ENCODE assay signal across 2 cellular contexts in genomic region chr13:45133396-45134118, GRCh38.
A peak's percentile ranks its signal among the peaks of the same experiment; 100 is the strongest.
TF ChIP-seq lines count a peak whose summit lies in the region.

No MANE protein-coding gene starts in this region.

TF ChIP-seq in SK-N-SH treated with all-trans-retinoic acid at 6 μM for 48 hours, 23 proteins besides CTCF, POLR2A, EP300 and RAD21:
- TF ChIP-seq ISL1 (CRISPR knock-in tag; IDR thresholded peaks at IDR 0.05) (peak; percentile 70), OSR1 (CRISPR knock-in tag; IDR thresholded peaks at IDR 0.05) (no peak), PPARA (CRISPR knock-in tag; IDR thresholded peaks at IDR 0.05; ENCODE audit: borderline replicate concordance) (no peak), ZFP30 (CRISPR knock-in tag; IDR thresholded peaks at IDR 0.05) (no peak), ZC3H10 (CRISPR knock-in tag; IDR thresholded peaks at IDR 0.05) (no peak), ZFP3 (CRISPR knock-in tag; IDR thresholded peaks at IDR 0.05) (no peak), SNAI2 (CRISPR knock-in tag; IDR thresholded peaks at IDR 0.05) (peak; percentile 65; the same call in 1 of the 2 replicates), PATZ1 (CRISPR knock-in tag; IDR thresholded peaks at IDR 0.05; ENCODE audit: borderline replicate concordance) (no peak), TCF4 (CRISPR knock-in tag; IDR thresholded peaks at IDR 0.05; ENCODE audit: borderline replicate concordance) (no peak), ZNF565 (CRISPR knock-in tag; conservative IDR thresholded peaks at IDR 0.05; ENCODE audit: low read depth) (no peak), BACH2 (CRISPR knock-in tag; IDR thresholded peaks at IDR 0.05; ENCODE audit: borderline replicate concordance) (no peak), RARB (CRISPR knock-in tag; IDR thresholded peaks at IDR 0.05) (no peak), ZNF8 (CRISPR knock-in tag; IDR thresholded peaks at IDR 0.05) (no peak)
- TF ChIP-seq, protein P1, sequence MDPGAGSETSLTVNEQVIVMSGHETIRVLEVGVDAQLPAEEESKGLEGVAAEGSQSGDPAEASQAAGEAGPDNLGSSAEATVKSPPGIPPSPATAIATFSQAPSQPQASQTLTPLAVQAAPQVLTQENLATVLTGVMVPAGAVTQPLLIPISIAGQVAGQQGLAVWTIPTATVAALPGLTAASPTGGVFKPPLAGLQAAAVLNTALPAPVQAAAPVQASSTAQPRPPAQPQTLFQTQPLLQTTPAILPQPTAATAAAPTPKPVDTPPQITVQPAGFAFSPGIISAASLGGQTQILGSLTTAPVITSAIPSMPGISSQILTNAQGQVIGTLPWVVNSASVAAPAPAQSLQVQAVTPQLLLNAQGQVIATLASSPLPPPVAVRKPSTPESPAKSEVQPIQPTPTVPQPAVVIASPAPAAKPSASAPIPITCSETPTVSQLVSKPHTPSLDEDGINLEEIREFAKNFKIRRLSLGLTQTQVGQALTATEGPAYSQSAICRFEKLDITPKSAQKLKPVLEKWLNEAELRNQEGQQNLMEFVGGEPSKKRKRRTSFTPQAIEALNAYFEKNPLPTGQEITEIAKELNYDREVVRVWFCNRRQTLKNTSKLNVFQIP (CRISPR knock-in tag; IDR thresholded peaks at IDR 0.05; ENCODE audit: borderline replicate concordance, low read depth): no peak
- TF ChIP-seq, protein P2, sequence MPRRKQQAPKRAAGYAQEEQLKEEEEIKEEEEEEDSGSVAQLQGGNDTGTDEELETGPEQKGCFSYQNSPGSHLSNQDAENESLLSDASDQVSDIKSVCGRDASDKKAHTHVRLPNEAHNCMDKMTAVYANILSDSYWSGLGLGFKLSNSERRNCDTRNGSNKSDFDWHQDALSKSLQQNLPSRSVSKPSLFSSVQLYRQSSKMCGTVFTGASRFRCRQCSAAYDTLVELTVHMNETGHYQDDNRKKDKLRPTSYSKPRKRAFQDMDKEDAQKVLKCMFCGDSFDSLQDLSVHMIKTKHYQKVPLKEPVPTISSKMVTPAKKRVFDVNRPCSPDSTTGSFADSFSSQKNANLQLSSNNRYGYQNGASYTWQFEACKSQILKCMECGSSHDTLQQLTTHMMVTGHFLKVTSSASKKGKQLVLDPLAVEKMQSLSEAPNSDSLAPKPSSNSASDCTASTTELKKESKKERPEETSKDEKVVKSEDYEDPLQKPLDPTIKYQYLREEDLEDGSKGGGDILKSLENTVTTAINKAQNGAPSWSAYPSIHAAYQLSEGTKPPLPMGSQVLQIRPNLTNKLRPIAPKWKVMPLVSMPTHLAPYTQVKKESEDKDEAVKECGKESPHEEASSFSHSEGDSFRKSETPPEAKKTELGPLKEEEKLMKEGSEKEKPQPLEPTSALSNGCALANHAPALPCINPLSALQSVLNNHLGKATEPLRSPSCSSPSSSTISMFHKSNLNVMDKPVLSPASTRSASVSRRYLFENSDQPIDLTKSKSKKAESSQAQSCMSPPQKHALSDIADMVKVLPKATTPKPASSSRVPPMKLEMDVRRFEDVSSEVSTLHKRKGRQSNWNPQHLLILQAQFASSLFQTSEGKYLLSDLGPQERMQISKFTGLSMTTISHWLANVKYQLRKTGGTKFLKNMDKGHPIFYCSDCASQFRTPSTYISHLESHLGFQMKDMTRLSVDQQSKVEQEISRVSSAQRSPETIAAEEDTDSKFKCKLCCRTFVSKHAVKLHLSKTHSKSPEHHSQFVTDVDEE (CRISPR knock-in tag; IDR thresholded peaks at IDR 0.05): no peak; the same call in 1 of the 2 replicates
- TF ChIP-seq, protein P3, sequence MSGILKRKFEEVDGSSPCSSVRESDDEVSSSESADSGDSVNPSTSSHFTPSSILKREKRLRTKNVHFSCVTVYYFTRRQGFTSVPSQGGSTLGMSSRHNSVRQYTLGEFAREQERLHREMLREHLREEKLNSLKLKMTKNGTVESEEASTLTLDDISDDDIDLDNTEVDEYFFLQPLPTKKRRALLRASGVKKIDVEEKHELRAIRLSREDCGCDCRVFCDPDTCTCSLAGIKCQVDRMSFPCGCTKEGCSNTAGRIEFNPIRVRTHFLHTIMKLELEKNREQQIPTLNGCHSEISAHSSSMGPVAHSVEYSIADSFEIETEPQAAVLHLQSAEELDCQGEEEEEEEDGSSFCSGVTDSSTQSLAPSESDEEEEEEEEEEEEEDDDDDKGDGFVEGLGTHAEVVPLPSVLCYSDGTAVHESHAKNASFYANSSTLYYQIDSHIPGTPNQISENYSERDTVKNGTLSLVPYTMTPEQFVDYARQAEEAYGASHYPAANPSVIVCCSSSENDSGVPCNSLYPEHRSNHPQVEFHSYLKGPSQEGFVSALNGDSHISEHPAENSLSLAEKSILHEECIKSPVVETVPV (CRISPR knock-in tag; IDR thresholded peaks at IDR 0.05): no peak

TF ChIP-seq in SK-N-SH, 30 proteins besides CTCF, POLR2A, EP300 and RAD21:
- no peak for TF ChIP-seq REST (IDR thresholded peaks at IDR 0.05; ENCODE audit: low read depth, low read length)
- TF ChIP-seq SMC3 (IDR thresholded peaks at IDR 0.05; ENCODE audit: low read depth, low read length): no peak
- TF ChIP-seq RCOR1 (IDR thresholded peaks at IDR 0.05; ENCODE audit: low read length): no peak
- no peak for TF ChIP-seq MXI1 (IDR thresholded peaks at IDR 0.05; ENCODE audit: low read depth, low read length)
- no peak for TF ChIP-seq FOSL2 (IDR thresholded peaks at IDR 0.05; ENCODE audit: borderline replicate concordance, low read depth)
- no peak for TF ChIP-seq MEF2A (IDR thresholded peaks at IDR 0.05; ENCODE audit: borderline replicate concordance, low read depth)
- TF ChIP-seq SIN3A (IDR thresholded peaks at IDR 0.05; ENCODE audit: borderline replicate concordance, low read depth, low read length): no peak
- TF ChIP-seq FOXJ3 (CRISPR knock-in tag; IDR thresholded peaks at IDR 0.05): no peak
- no peak for TF ChIP-seq POLR2AphosphoS5 (IDR thresholded peaks at IDR 0.05; ENCODE audit: low read depth, low read length)
- TF ChIP-seq PBX3 (IDR thresholded peaks at IDR 0.05): no peak
- TF ChIP-seq, protein P4, sequence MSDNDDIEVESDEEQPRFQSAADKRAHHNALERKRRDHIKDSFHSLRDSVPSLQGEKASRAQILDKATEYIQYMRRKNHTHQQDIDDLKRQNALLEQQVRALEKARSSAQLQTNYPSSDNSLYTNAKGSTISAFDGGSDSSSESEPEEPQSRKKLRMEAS (IDR thresholded peaks at IDR 0.05; ENCODE audit: low read depth): no peak
- no peak for TF ChIP-seq TAF1 (IDR thresholded peaks at IDR 0.05; ENCODE audit: borderline replicate concordance, low read depth, low read length)
- no peak for TF ChIP-seq RXRA (IDR thresholded peaks at IDR 0.05; ENCODE audit: borderline replicate concordance, low read depth)
- no peak for TF ChIP-seq TEAD4 (IDR thresholded peaks at IDR 0.05; ENCODE audit: borderline replicate concordance, insufficient read depth)
- no peak for TF ChIP-seq TCF12 (IDR thresholded peaks at IDR 0.05)
- no peak for TF ChIP-seq JUND (IDR thresholded peaks at IDR 0.05)
- TF ChIP-seq ELF1 (IDR thresholded peaks at IDR 0.05): no peak
- TF ChIP-seq YY1 (IDR thresholded peaks at IDR 0.05; ENCODE audit: low read depth): no peak
- TF ChIP-seq RFX5 (IDR thresholded peaks at IDR 0.05; ENCODE audit: low read length): no peak
